In genomic region chr20:63081831-63082230, GRCh38 we compare ENCODE assay signal across 18 cellular contexts.
DNase-seq lines count a peak whose midpoint lies in the region; ATAC-seq, FAIRE-seq and TF ChIP-seq lines count a peak whose summit lies in the region.
"Had no signal": no experiment of that assay in that cellular context is flagged by ENCODE, and none has a peak within 500 bp of the region (broad histone marks: within the 10 kb centered on the region; RNA-seq: fewer than 3 reads in every experiment).

No MANE protein-coding gene starts in this region.

- no peaks in the 10 kb centered on the region for H3K4me1 Mint-ChIP-seq in activated CD8-positive, alpha-beta memory T cell treated with anti-CD3 and anti-CD28 coated beads, Interleukin-2, amount 10 ng/mL, durations not matched to agents 7 days and 5 days
- peaks cover 6% of the 10 kb centered on the region; the same call in 1 of the 3 replicates for H3K4me1 Mint-ChIP-seq in GM23338
- no peaks in the 10 kb centered on the region for H3K4me1 Mint-ChIP-seq in stimulated activated effector memory CD8-positive, alpha-beta T cell treated with anti-CD3 and anti-CD28 coated beads, Interleukin-12 subunit alpha, Interleukin-12 subunit beta, amount 100 ng/mL, for 72 hours

- ATAC-seq in activated CD8-positive, alpha-beta memory T cell treated with anti-CD3 and anti-CD28 coated beads, Interleukin-2, amount 10 ng/mL, durations not matched to agents 7 days and 5 days = no peak
- ATAC-seq in GM23338 (peak; percentile 26), HepG2 (no peak), upper lobe of right lung (no peak)
- ATAC-seq in stimulated activated effector memory CD8-positive, alpha-beta T cell treated with anti-CD3 and anti-CD28 coated beads, Interleukin-12 subunit alpha, Interleukin-12 subunit beta, amount 100 ng/mL, for 72 hours = no peak

- intact Hi-C loops in HepG2 (cut with micrococcal nuclease; ENCODE audit: unreplicated experiment) = no loop called here
- intact Hi-C loops in upper lobe of right lung (cut with DNase I) = no loop called here

- H3K9me3 Mint-ChIP-seq in activated CD8-positive, alpha-beta memory T cell treated with anti-CD3 and anti-CD28 coated beads, Interleukin-2, amount 10 ng/mL, durations not matched to agents 7 days and 5 days (ENCODE audit: low read depth) = peaks cover 4% of the 10 kb centered on the region
- H3K9me3 Mint-ChIP-seq in GM23338 = peaks cover 8% of the 10 kb centered on the region; the same call in 2 of the 3 replicates
- peaks cover 21% of the 10 kb centered on the region for H3K9me3 Mint-ChIP-seq in stimulated activated effector memory CD8-positive, alpha-beta T cell treated with anti-CD3 and anti-CD28 coated beads, Interleukin-12 subunit alpha, Interleukin-12 subunit beta, amount 100 ng/mL, for 72 hours

- H4K20me1 ChIP-seq in GM23338 (replicated peaks; ENCODE audit: insufficient read depth) (0 out of 2 replicates have a peak, but pooled peaks cover 4% of the 10 kb centered on the region), HepG2 (ENCODE audit: insufficient read depth, low read length) (peaks cover 14% of the 10 kb centered on the region; the same call in 1 of the 2 replicates)

- no peaks in the 10 kb centered on the region; the same call in 1 of the 2 replicates for H3K4me1 ChIP-seq in GM23338 (ENCODE audit: insufficient read depth)
- H3K4me1 ChIP-seq in HepG2 (ENCODE audit: insufficient read depth, low read length) = peaks cover 24% of the 10 kb centered on the region
- H3K4me1 ChIP-seq in upper lobe of right lung = no peaks in the 10 kb centered on the region
- H3K4me1 ChIP-seq: HAP-1 had no signal

- POLR2A ChIA-PET in HepG2 (lab: Yijun Ruan, JAX) = no interaction called here

- no peak overlapping the region for H2AFZ ChIP-seq in GM23338
- H2AFZ ChIP-seq in HepG2 (ENCODE audit: low read length) = no peak overlapping the region

- no peak overlapping the region for H3K4me3 ChIP-seq in GM23338
- H3K4me3 ChIP-seq in HepG2 (replicated peaks in 1 of 3; ENCODE audit: insufficient read depth in 1 of 3, low read depth in 2 of 3, low read length in 3 of 3) = no peak overlapping the region
- no peak overlapping the region for H3K4me3 ChIP-seq in upper lobe of right lung
- H3K4me3 ChIP-seq: BLaER1 treated with 17β-estradiol and CSF1 and Interleukin-3, amounts not matched to agents 10 nM and 100 nM; HAP-1 had no signal

- TF ChIP-seq POLR2A in HepG2 (IDR thresholded peaks at IDR 0.05; ENCODE audit: insufficient read depth in 1 of 2, low read depth in 2 of 2, low read length in 2 of 2) = no peak

- TF ChIP-seq CTCF in GM23338 (conservative IDR thresholded peaks at IDR 0.05; ENCODE audit: low read depth in 2 of 2) (no peak), HepG2 (CRISPR knock-in tag; IDR thresholded peaks at IDR 0.05) (no peak), upper lobe of right lung (IDR thresholded peaks at IDR 0.05) (no peak)

- H3K27me3 Mint-ChIP-seq in activated CD8-positive, alpha-beta memory T cell treated with anti-CD3 and anti-CD28 coated beads, Interleukin-2, amount 10 ng/mL, durations not matched to agents 7 days and 5 days = peaks cover 4% of the 10 kb centered on the region
- H3K27me3 Mint-ChIP-seq in GM23338 (ENCODE audit: insufficient read depth, low read depth, poor library complexity) = peaks cover 15% of the 10 kb centered on the region

- H3K36me3 ChIP-seq in GM23338 (ENCODE audit: insufficient read depth) (no peaks in the 10 kb centered on the region), HepG2 (replicated peaks in 1 of 2; ENCODE audit: control insufficient read depth in 1 of 2, insufficient read depth in 2 of 2, low read length in 2 of 2) (no peaks in the 10 kb centered on the region), upper lobe of right lung (no peaks in the 10 kb centered on the region)
- H3K36me3 ChIP-seq: BLaER1 treated with 17β-estradiol and CSF1 and Interleukin-3, amounts not matched to agents 10 nM and 100 nM; HAP-1 had no signal

- TF ChIP-seq EP300 in HepG2 (IDR thresholded peaks at IDR 0.05; ENCODE audit: low read depth in 2 of 2, low read length in 2 of 2) (no peak), HepG2 (CRISPR knock-in tag; IDR thresholded peaks at IDR 0.05; ENCODE audit: borderline replicate concordance) (no peak)

- peak; percentile 2 for DNase-seq in activated CD8-positive, alpha-beta memory T cell treated with anti-CD3 and anti-CD28 coated beads, Interleukin-2, amount 50 U/mL, for 4 hours
- no peak for DNase-seq in activated CD8-positive, alpha-beta memory T cell treated with anti-CD3 and anti-CD28 coated beads, Interleukin-2, amount 10 ng/mL, durations not matched to agents 7 days and 5 days
- DNase-seq in GM23338 (ENCODE audit: low spot score) = no peak
- no peak for DNase-seq in HepG2 (ENCODE audit: low spot score)
- DNase-seq in upper lobe of right lung = peak; percentile 26
- no peak for DNase-seq in AML-193 (lab: John Stamatoyannopoulos, UW)
- no peak for DNase-seq in hippocampal formation (lab: John Stamatoyannopoulos, UW)
- no peak for DNase-seq in stimulated activated effector memory CD8-positive, alpha-beta T cell treated with anti-CD3 and anti-CD28 coated beads, Interleukin-12 subunit alpha, Interleukin-12 subunit beta, amount 100 ng/mL, for 72 hours (ENCODE audit: low spot score in 2 of 2)
- DNase-seq: DMS79, HFFc6 had no signal

- H3K9me2 ChIP-seq in GM23338 (ENCODE audit: insufficient read depth) = no peaks in the 10 kb centered on the region

- WGBS in HepG2 (ENCODE audit: low lambda C conversion rate) = 25% methylated on average over 10 of the region's 10 CpGs

- no peaks in the 10 kb centered on the region for H3K27me3 ChIP-seq in GM23338 (ENCODE audit: insufficient read depth)
- H3K27me3 ChIP-seq in HepG2 (ENCODE audit: control insufficient read depth in 1 of 2, insufficient read depth in 2 of 2, low read length in 2 of 2) = peaks cover 24 to 44% of the 10 kb centered on the region in 2 experiments
- peaks cover 7% of the 10 kb centered on the region for H3K27me3 ChIP-seq in upper lobe of right lung

- H3K4me3 Mint-ChIP-seq in activated CD8-positive, alpha-beta memory T cell treated with anti-CD3 and anti-CD28 coated beads, Interleukin-2, amount 10 ng/mL, durations not matched to agents 7 days and 5 days = no peak overlapping the region
- H3K4me3 Mint-ChIP-seq in GM23338 = no peak overlapping the region; the same call in 2 of the 3 replicates
- H3K4me3 Mint-ChIP-seq in stimulated activated effector memory CD8-positive, alpha-beta T cell treated with anti-CD3 and anti-CD28 coated beads, Interleukin-12 subunit alpha, Interleukin-12 subunit beta, amount 100 ng/mL, for 72 hours = no peak overlapping the region
- H3K4me3 Mint-ChIP-seq: CD4-positive, alpha-beta T cell; HFFc6 had no signal

- no peak overlapping the region for H3K27ac ChIP-seq in GM23338 (ENCODE audit: low read depth)
- H3K27ac ChIP-seq in HepG2 (ENCODE audit: extremely low read length, insufficient read depth, low read length) = no peak overlapping the region
- H3K27ac ChIP-seq in upper lobe of right lung = no peak overlapping the region
- H3K27ac ChIP-seq: 22Rv1; BLaER1 treated with 17β-estradiol and CSF1 and Interleukin-3, amounts not matched to agents 10 nM and 100 nM; HL-60 had no signal

- no peak for TF ChIP-seq RAD21 in HepG2 (CRISPR knock-in tag; IDR thresholded peaks at IDR 0.05)

- H3K27ac Mint-ChIP-seq in activated CD8-positive, alpha-beta memory T cell treated with anti-CD3 and anti-CD28 coated beads, Interleukin-2, amount 10 ng/mL, durations not matched to agents 7 days and 5 days = no peak overlapping the region
- H3K27ac Mint-ChIP-seq in GM23338 = no peak overlapping the region
- H3K27ac Mint-ChIP-seq in stimulated activated effector memory CD8-positive, alpha-beta T cell treated with anti-CD3 and anti-CD28 coated beads, Interleukin-12 subunit alpha, Interleukin-12 subunit beta, amount 100 ng/mL, for 72 hours = no peak overlapping the region
- H3K27ac Mint-ChIP-seq: CD4-positive, alpha-beta T cell; HFFc6 had no signal

- no peak overlapping the region for H3K9ac ChIP-seq in HepG2 (ENCODE audit: insufficient read depth, low read depth, low read length)
- H3K9ac ChIP-seq: BLaER1 treated with 17β-estradiol and CSF1 and Interleukin-3, amounts not matched to agents 10 nM and 100 nM had no signal

- H3F3A ChIP-seq in GM23338 (replicated peaks; ENCODE audit: low read depth) = no peaks in the 10 kb centered on the region

- in situ Hi-C loops in HepG2 (cut with HindIII; ENCODE audit: extremely low pct_ligation_motif_present, low pct_unique_long_range_greater_than_20kb) = no loop called here

- H3K4me2 ChIP-seq in GM23338 (no peak overlapping the region), HepG2 (ENCODE audit: low read depth, low read length) (no peak overlapping the region)

- CTCF ChIA-PET in activated CD8-positive, alpha-beta memory T cell treated with anti-CD3 and anti-CD28 coated beads, Interleukin-2, amount 10 ng/mL, durations not matched to agents 7 days and 5 days (lab: Charles Lee) = no interaction called here
- CTCF ChIA-PET in HepG2 (lab: Yijun Ruan, JAX; ENCODE audit: low intra/inter-chr PET ratio, low total read pairs) = no interaction called here

- no peaks in the 10 kb centered on the region for H3K36me3 Mint-ChIP-seq in activated CD8-positive, alpha-beta memory T cell treated with anti-CD3 and anti-CD28 coated beads, Interleukin-2, amount 10 ng/mL, durations not matched to agents 7 days and 5 days
- no peaks in the 10 kb centered on the region for H3K36me3 Mint-ChIP-seq in GM23338 (ENCODE audit: low read depth)
- H3K36me3 Mint-ChIP-seq in stimulated activated effector memory CD8-positive, alpha-beta T cell treated with anti-CD3 and anti-CD28 coated beads, Interleukin-12 subunit alpha, Interleukin-12 subunit beta, amount 100 ng/mL, for 72 hours = no peaks in the 10 kb centered on the region

- H3K79me2 ChIP-seq in GM23338 (replicated peaks; ENCODE audit: insufficient read depth) (no peaks in the 10 kb centered on the region), HepG2 (ENCODE audit: insufficient read depth, low read length) (no peaks in the 10 kb centered on the region)

- FAIRE-seq in HepG2 (lab: Jason Lieb, UNC) = no peak
- FAIRE-seq: G401.6, GM12891, H1 had no signal

- H3K9me3 ChIP-seq in HepG2 (ENCODE audit: low read length) (peaks cover 6% of the 10 kb centered on the region), upper lobe of right lung (peaks cover 7% of the 10 kb centered on the region)
- H3K9me3 ChIP-seq: HAP-1 had no signal

- BruUV-seq in HepG2 (replicated peaks; lab: Mats Ljungman, UMichigan) = no TSS peak

TF ChIP-seq in GM23338, 12 proteins besides CTCF, POLR2A, EP300 and RAD21 (continues in another document):
- TF ChIP-seq NANOG (IDR thresholded peaks at IDR 0.05; ENCODE audit: borderline replicate concordance) (no peak), POLR2AphosphoS5 (IDR thresholded peaks at IDR 0.05; ENCODE audit: low read depth) (no peak)

TF ChIP-seq in HepG2, 621 proteins besides CTCF, POLR2A, EP300 and RAD21 (continues in another document):
- no peak for TF ChIP-seq ZNF224 (CRISPR knock-in tag; IDR thresholded peaks at IDR 0.05)
- no peak for TF ChIP-seq NCOR1 (IDR thresholded peaks at IDR 0.05; ENCODE audit: borderline replicate concordance, low read length)

Comparison
In these comparisons a context has a peak if more than half of its experiments do, and no peak if none do; other contexts are left out.
1. DNase-seq: peak in activated CD8-positive, alpha-beta memory T cell treated with anti-CD3 and anti-CD28 coated beads, Interleukin-2, amount 50 U/mL, for 4 hours (single experiment) and upper lobe of right lung (single experiment); none in activated CD8-positive, alpha-beta memory T cell treated with anti-CD3 and anti-CD28 coated beads, Interleukin-2, amount 10 ng/mL, durations not matched to agents 7 days and 5 days (single experiment), GM23338 (single experiment), HepG2 (single experiment), AML-193 (0 of 2), hippocampal formation (0 of 2) and stimulated activated effector memory CD8-positive, alpha-beta T cell treated with anti-CD3 and anti-CD28 coated beads, Interleukin-12 subunit alpha, Interleukin-12 subunit beta, amount 100 ng/mL, for 72 hours (0 of 2).